8 cellular contexts compared by ENCODE assay signal in genomic region chr6:147202516-147203310, GRCh38. TPM values are rescaled to one million over a fixed set of nuclear protein-coding genes. Genes with fewer than 3 reads are reported as not detected.
DNase-seq lines count a peak whose midpoint lies in the region; TF ChIP-seq lines count a peak whose summit lies in the region.

No MANE protein-coding gene starts in this region.

- H3K4ac ChIP-seq in H9 (ENCODE audit: low read depth, low read length) = no peak overlapping the region

- H3K9me3 Mint-ChIP-seq in H9 = no peaks in the 10 kb centered on the region
- H3K9me3 Mint-ChIP-seq in neural crest cell = no peaks in the 10 kb centered on the region

- H2BK120ac ChIP-seq in H9 (ENCODE audit: low read depth, low read length, poor library complexity, severe bottlenecking) = no peak overlapping the region

- H3K18ac ChIP-seq in H9 (ENCODE audit: insufficient read length, low read depth, low read length) = no peak overlapping the region

- no peak for TF ChIP-seq CTCF in H9 (conservative IDR thresholded peaks at IDR 0.05)
- TF ChIP-seq CTCF in foreskin fibroblast (IDR thresholded peaks at IDR 0.05; ENCODE audit: low read depth, low read length) = no peak
- TF ChIP-seq CTCF in neural crest cell (conservative IDR thresholded peaks at IDR 0.05) = no peak
- TF ChIP-seq CTCF in stomach (IDR thresholded peaks at IDR 0.05) = no peak

- H3K9me3 ChIP-seq in ES-I3 (ENCODE audit: control insufficient read depth, insufficient read depth, low read length) = no peaks in the 10 kb centered on the region
- no peaks in the 10 kb centered on the region for H3K9me3 ChIP-seq in H9 (ENCODE audit: control insufficient read depth, low read depth, low read length)
- H3K9me3 ChIP-seq in stomach = no peaks in the 10 kb centered on the region

- no peaks in the 10 kb centered on the region for H4K20me1 ChIP-seq in H9 (ENCODE audit: control insufficient read depth, insufficient read depth, insufficient read length)

- H3K4me3 Mint-ChIP-seq in H9 (peak overlapping the region; percentile 76 to 95), neural crest cell (peak overlapping the region; percentile 97)

- H2BK20ac ChIP-seq in H9 (ENCODE audit: low read depth, low read length, poor library complexity, severe bottlenecking) = no peak overlapping the region

- no peak overlapping the region for H3K23ac ChIP-seq in H9 (ENCODE audit: insufficient read length, low read depth, low read length)

- H2BK12ac ChIP-seq in H9 (ENCODE audit: insufficient read length, low read depth, low read length) = no peak overlapping the region

- H3K27me3 ChIP-seq in H9 (ENCODE audit: insufficient read depth, low read length) (no peaks in the 10 kb centered on the region), stomach (no peaks in the 10 kb centered on the region)

- peak in 2 of 4 donors; percentile 66 to 69 for TF ChIP-seq POLR2A in stomach (IDR thresholded peaks at IDR 0.05)

- peak overlapping the region; percentile 62 to 95 for H3K4me3 ChIP-seq in foreskin fibroblast (ENCODE audit: low read depth in 1 of 2, low read length in 2 of 2)
- peak overlapping the region; percentile 78 to 85 (median 83) for H3K4me3 ChIP-seq in stomach

- intact Hi-C loops in stomach (cut with DNase I; ENCODE audit: low total_unique reads) = no loop called here

- H3K4me1 Mint-ChIP-seq in H9 (peaks cover 16 to 20% of the 10 kb centered on the region in 2 experiments), neural crest cell (peaks cover 31% of the 10 kb centered on the region)

- no peaks in the 10 kb centered on the region for H3K79me1 ChIP-seq in H9 (ENCODE audit: insufficient read depth, low read depth, low read length, poor library complexity, severe bottlenecking)

- H3K4me1 ChIP-seq in ES-I3 (ENCODE audit: insufficient read depth, low read length) (no peaks in the 10 kb centered on the region), H9 (ENCODE audit: insufficient read depth, low read length) (no peaks in the 10 kb centered on the region; the same call in 1 of the 2 replicates), stomach (peaks cover 0 to 35% (median 21%) of the 10 kb centered on the region in 4 donors)

- no peak overlapping the region for H2BK15ac ChIP-seq in H9 (ENCODE audit: low read depth, low read length)

- H3K27me3 Mint-ChIP-seq in H9 (ENCODE audit: low read depth) (no peaks in the 10 kb centered on the region), neural crest cell (ENCODE audit: low read depth) (no peaks in the 10 kb centered on the region)

- no peak overlapping the region for H3T11ph ChIP-seq in H9 (ENCODE audit: low read length)

- peaks cover 1% of the 10 kb centered on the region; the same call in 1 of the 2 replicates for H3K79me2 ChIP-seq in H9 (ENCODE audit: insufficient read depth, low read length)

- no peak overlapping the region for H4K8ac ChIP-seq in H9 (replicated peaks; ENCODE audit: insufficient read length, low read depth, low read length)

- no peak overlapping the region for H4K5ac ChIP-seq in H9 (ENCODE audit: insufficient read length, low read depth, low read length)

- peak overlapping the region; percentile 92 for H3K4me2 ChIP-seq in H9 (ENCODE audit: insufficient read depth, insufficient read length, low read length)

- no peak overlapping the region for H2BK5ac ChIP-seq in H9 (ENCODE audit: insufficient read length, low read length)

- no peak overlapping the region for H2AK5ac ChIP-seq in H9 (ENCODE audit: insufficient read length, low read length)

- H2AFZ ChIP-seq in H9 (ENCODE audit: low read length) = peak overlapping the region; percentile 79

- WGBS in H9 (ENCODE audit: extremely low coverage, insufficient read length, low lambda C conversion rate) = no CpG with 5 or more reads among the region's 40 CpGs
- 0 to 1% (median 0%) methylated on average over 38 to 40 of the region's 40 CpGs for WGBS in stomach, 5 donors

- no peak overlapping the region for H3K56ac ChIP-seq in H9 (ENCODE audit: insufficient read length, low read depth, low read length)

- peak overlapping the region; percentile 82 for H3K9ac ChIP-seq in ES-I3 (ENCODE audit: low read depth, low read length)
- H3K9ac ChIP-seq in H9 (ENCODE audit: extremely low read depth, insufficient read length, low read length) = peak overlapping the region; percentile 9

- H3K27ac ChIP-seq in H9 (ENCODE audit: insufficient read length, low read depth, low read length) = no peak overlapping the region
- H3K27ac ChIP-seq in stomach = peak overlapping the region; percentile 95 to 98 (median 97)

- H4K91ac ChIP-seq in H9 (ENCODE audit: insufficient read length, low read depth, low read length) = no peak overlapping the region

- H3K36me3 Mint-ChIP-seq in H9 (ENCODE audit: insufficient read depth in 1 of 3, low read depth in 3 of 3) (no peaks in the 10 kb centered on the region), neural crest cell (ENCODE audit: low read depth) (no peaks in the 10 kb centered on the region)

- H3K14ac ChIP-seq in H9 (ENCODE audit: insufficient read depth, low read length) = no peak overlapping the region

- H3K23me2 ChIP-seq in H9 (ENCODE audit: insufficient read length, low read depth, low read length, poor library complexity, severe bottlenecking) = peaks cover 18% of the 10 kb centered on the region

- TF ChIP-seq EP300 in stomach (IDR thresholded peaks at IDR 0.05) = no peak

- H3K27ac Mint-ChIP-seq in H9 (peak overlapping the region; percentile 38 to 88 (median 57); a peak in 5 of 7 replicates), neural crest cell (ENCODE audit: unreplicated experiment) (peak overlapping the region; percentile 97)

- H3K36me3 ChIP-seq in ES-I3 (ENCODE audit: insufficient read depth, low read length) (no peaks in the 10 kb centered on the region), stomach (no peaks in the 10 kb centered on the region)

- DNase-seq in H9 (peak; percentile 85), M059J (ENCODE audit: low read depth) (peak; percentile 100), SHP77 treated with DMSO at 0.1 percent for 48 hours (lab: John Stamatoyannopoulos, UW) (peak; percentile 87), activated gamma-delta T cell treated with Interleukin-2 at 50 U/mL for 16 hours (peak; percentile 77), foreskin fibroblast (peak; percentile 96 to 98), neural crest cell (ENCODE audit: low read depth, low spot score) (peak; percentile 60), stomach (peak; percentile 83)

RNA-seq across cellular contexts. Expression of gene STXBP5, which starts 1.5 kb away (rescaled TPM):
- total RNA-seq in H9 (2021) = 8.4 and 11.6 TPM in 2 replicates
- total RNA-seq in M059J (2014; rRNA removed; shearing (Covaris generic)) = 19.7 and 38.0 TPM in 2 replicates
- total RNA-seq in neural crest cell = 10.7 and 12.4 TPM in 2 replicates
- total RNA-seq in stomach = 10 to 100 TPM; 15.2 to 56.2 (median 29.1) TPM
- polyA plus RNA-seq in stomach = 1 to 10 TPM; 5.9 to 9.3 (median 8.6) TPM
